13 cellular contexts compared by ENCODE assay signal in the genomic region with DNA sequence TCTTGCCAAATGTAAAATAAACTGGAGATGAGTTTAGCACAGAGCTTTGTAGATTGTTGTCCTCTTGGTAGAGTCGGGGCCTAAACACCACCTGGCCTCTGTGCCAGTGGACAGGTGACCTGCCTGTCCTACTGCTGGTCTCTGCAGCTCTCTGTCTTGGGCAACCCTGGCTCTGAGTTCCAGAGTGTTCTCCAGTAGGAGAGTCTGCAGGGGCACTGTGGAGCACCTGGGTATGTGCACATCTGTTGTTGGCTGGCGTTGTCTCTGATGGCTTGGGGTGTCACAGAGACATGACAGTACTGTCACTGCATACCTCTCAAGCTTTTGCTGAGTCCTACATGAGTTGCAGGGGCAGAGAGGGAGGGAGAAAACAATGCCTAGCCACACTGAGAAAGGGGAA.
DNase-seq lines count a peak whose midpoint lies in the region; ATAC-seq and TF ChIP-seq lines count a peak whose summit lies in the region.
"Had no signal": no experiment of that assay in that cellular context is flagged by ENCODE, and none has a peak within 500 bp of the region (broad histone marks: within the 10 kb centered on the region; RNA-seq: fewer than 3 reads in every experiment).

No MANE protein-coding gene starts in this region.

- H3K9me3 ChIP-seq in HEK293 (ENCODE audit: control insufficient read depth, insufficient read depth, low read depth, low read length) (no peaks in the 10 kb centered on the region), RWPE2 (ENCODE audit: severe bottlenecking) (no peaks in the 10 kb centered on the region), trophoblast cell (ENCODE audit: insufficient read depth, low read depth, low read length) (no peaks in the 10 kb centered on the region)
- H3K9me3 ChIP-seq: BE2C, SK-N-SH had no signal

- CTCF ChIA-PET in HEK293 (lab: Yijun Ruan, JAX): interaction anchor here (0.7 to 1.6 kb wide), 5 partner anchors 11 to 90 kb away, joined by 3 to 7 read pairs (median 4); no protein-coding TSS in a partner anchor

- H3K9ac ChIP-seq in trophoblast cell (ENCODE audit: low read length): no peak overlapping the region
- H3K9ac ChIP-seq: SK-N-SH had no signal

- H3K79me2 ChIP-seq in trophoblast cell (ENCODE audit: control insufficient read depth, insufficient read depth, low read length, poor library complexity): peaks cover 9% of the 10 kb centered on the region

- peaks cover 20% of the 10 kb centered on the region for H3K4me1 ChIP-seq in HEK293 (ENCODE audit: control insufficient read depth, insufficient read depth, low read length)
- peaks cover 36% of the 10 kb centered on the region for H3K4me1 ChIP-seq in RWPE2 (ENCODE audit: insufficient read depth, poor library complexity, severe bottlenecking)
- H3K4me1 ChIP-seq in trophoblast cell (ENCODE audit: control insufficient read depth in 1 of 2, insufficient read depth in 2 of 2, low read length in 2 of 2): peaks cover 4 to 11% of the 10 kb centered on the region in 2 experiments

- no peaks in the 10 kb centered on the region; a peak in 1 of 3 replicates for H3K36me3 ChIP-seq in HEK293 (ENCODE audit: control insufficient read depth in 2 of 2, insufficient read depth in 1 of 2, low read length in 2 of 2)
- H3K36me3 ChIP-seq in RWPE2 (ENCODE audit: low read depth): no peaks in the 10 kb centered on the region
- H3K36me3 ChIP-seq in trophoblast cell (ENCODE audit: control insufficient read depth in 1 of 2, insufficient read depth in 2 of 2, low read length in 2 of 2): no peaks in the 10 kb centered on the region
- H3K36me3 ChIP-seq: BE2C had no signal

- no peak overlapping the region for H2BK5ac ChIP-seq in trophoblast cell (ENCODE audit: low read depth, low read length, poor library complexity)

- H2BK12ac ChIP-seq in trophoblast cell (ENCODE audit: low read length): no peak overlapping the region

- H3K27me3 ChIP-seq in RWPE2 (ENCODE audit: insufficient read depth, poor library complexity, severe bottlenecking) (no peaks in the 10 kb centered on the region), trophoblast cell (ENCODE audit: insufficient read depth, low read length) (no peaks in the 10 kb centered on the region)
- H3K27me3 ChIP-seq: BE2C had no signal

- no peak overlapping the region for H2BK120ac ChIP-seq in trophoblast cell (ENCODE audit: insufficient read depth, low read length, poor library complexity)

- H2AK5ac ChIP-seq in trophoblast cell (ENCODE audit: low read length): no peak overlapping the region

- H3K23ac ChIP-seq in trophoblast cell (ENCODE audit: low read length): no peak overlapping the region

- H3K4me3 ChIP-seq in HEK293 (ENCODE audit: low read depth, low read length): no peak overlapping the region
- H3K4me3 ChIP-seq in RWPE2 (ENCODE audit: severe bottlenecking): no peak overlapping the region
- no peak overlapping the region for H3K4me3 ChIP-seq in trophoblast cell (ENCODE audit: low read depth, low read length)

- DNase-seq in RWPE2 (ENCODE audit: low spot score): no peak
- DNase-seq in trophoblast cell: no peak
- DNase-seq in HPDE6-E6E7 (ENCODE audit: extremely low spot score): no peak
- DNase-seq: BE2C; CD4-positive, alpha-beta memory T cell; GF-D8; GOT3; NCI-H146; SK-N-SH had no signal

- peaks cover 4% of the 10 kb centered on the region for H3K79me1 ChIP-seq in trophoblast cell (ENCODE audit: low read length)

- POLR2A ChIA-PET in HEK293 (lab: Yijun Ruan, JAX): no interaction called here

- no peak overlapping the region for H4K12ac ChIP-seq in trophoblast cell (ENCODE audit: low read depth, low read length)

- no peak overlapping the region for H4K8ac ChIP-seq in trophoblast cell (ENCODE audit: low read depth, low read length)

- TF ChIP-seq CTCF in HEK293 (tag by site-specific recombination; IDR thresholded peaks at IDR 0.05) (no peak), RWPE2 (IDR thresholded peaks at IDR 0.05; ENCODE audit: poor library complexity, severe bottlenecking) (no peak)

- no peak overlapping the region for H2AFZ ChIP-seq in trophoblast cell (ENCODE audit: insufficient read depth, low read length, poor library complexity)

- ATAC-seq in RWPE2 (ENCODE audit: low read depth) (peak; percentile 24; the same call in 2 of the 3 replicates), esophagus mucosa (peak; percentile 37), GM19324 (IDR thresholded peaks at IDR 0.05; ENCODE audit: low FRiP score, unreplicated experiment) (no peak), HG02571 (IDR thresholded peaks at IDR 0.05; ENCODE audit: unreplicated experiment) (no peak)

- WGBS in trophoblast cell (ENCODE audit: extremely low coverage, insufficient coverage, insufficient read length): no CpG with 5 or more reads among the region's 2 CpGs

- H3K18ac ChIP-seq in trophoblast cell (ENCODE audit: low read length): peak overlapping the region; percentile 5

- H3K14ac ChIP-seq in trophoblast cell (ENCODE audit: low read length): no peak overlapping the region

- no peak overlapping the region for H4K91ac ChIP-seq in trophoblast cell (ENCODE audit: low read depth, low read length)

- H3K4me2 ChIP-seq in trophoblast cell (ENCODE audit: low read length): no peak overlapping the region
- H3K4me2 ChIP-seq: SK-N-SH had no signal

- H3K4ac ChIP-seq in trophoblast cell (ENCODE audit: low read depth, low read length): peak overlapping the region; percentile 38

- H3K27ac ChIP-seq in HEK293 (ENCODE audit: extremely low read depth, low read depth, low read length) (no peak overlapping the region), RWPE2 (ENCODE audit: poor library complexity, severe bottlenecking) (peak overlapping the region; percentile 48), trophoblast cell (ENCODE audit: low read depth, low read length) (no peak overlapping the region)

TF ChIP-seq in HEK293, 187 proteins besides CTCF, POLR2A, EP300 and RAD21:
- TF ChIP-seq TRIM28 (IDR thresholded peaks at IDR 0.05; ENCODE audit: borderline replicate concordance, low read length): peak; percentile 37; the same call in 1 of the 2 replicates
- TF ChIP-seq ZNF670 (tag by site-specific recombination; IDR thresholded peaks at IDR 0.05; ENCODE audit: low read depth): no peak
- TF ChIP-seq ZNF544 (tag by site-specific recombination; IDR thresholded peaks at IDR 0.05): no peak

Comparison
In these comparisons a context has a peak if more than half of its experiments do, and no peak if none do; other contexts are left out.
1. ATAC-seq: peak in RWPE2 (single experiment) and esophagus mucosa (single experiment); none in GM19324 (single experiment) and HG02571 (single experiment).